ENCODE assay signal across 24 cellular contexts in the genomic region with DNA sequence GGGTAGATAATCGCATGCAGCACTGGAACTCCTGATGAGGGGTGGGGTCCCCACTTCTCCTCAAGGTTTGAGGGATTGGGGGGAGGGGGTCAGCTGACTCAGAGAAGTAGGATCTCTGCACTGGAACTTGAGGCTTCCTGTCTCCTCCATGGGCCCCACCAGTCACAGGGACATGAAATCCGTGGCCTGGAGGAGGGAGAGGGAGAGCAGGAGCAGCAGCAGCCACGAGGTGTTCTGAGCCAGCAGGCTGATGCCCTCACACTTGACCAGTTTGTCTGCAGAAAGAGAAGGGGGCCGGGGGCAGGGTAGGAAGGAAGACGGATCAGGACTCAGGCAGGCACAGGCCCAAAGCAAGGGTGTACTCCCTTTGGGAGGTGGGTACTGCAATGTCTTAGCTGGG. TPM values are rescaled to one million over a fixed set of nuclear protein-coding genes. Genes with fewer than 3 reads are reported as not detected.
A peak's percentile ranks its signal among the peaks of the same experiment; 100 is the strongest.
DNase-seq lines count a peak whose midpoint lies in the region; ATAC-seq, FAIRE-seq and TF ChIP-seq lines count a peak whose summit lies in the region.
"Had no signal": no experiment of that assay in that cellular context is flagged by ENCODE, and none has a peak within 500 bp of the region (broad histone marks: within the 10 kb centered on the region; RNA-seq: fewer than 3 reads in every experiment).

No MANE protein-coding gene starts in this region.

- no peak for TF ChIP-seq EP300 in H1 (IDR thresholded peaks at IDR 0.05; ENCODE audit: borderline replicate concordance in 1 of 2, low read depth in 2 of 2, low read length in 2 of 2)

- dilution Hi-C loops in IMR-90 (cut with HindIII; ENCODE audit: low sequenced_read_pairs, unreplicated experiment), result no loop called here

- H3K23me2 ChIP-seq in H1 (ENCODE audit: low read depth, low read length), result peaks cover 12% of the 10 kb centered on the region

- H4K91ac ChIP-seq in IMR-90 (ENCODE audit: insufficient read depth, low read depth, low read length), result no peak overlapping the region
- H4K91ac ChIP-seq in H1 (replicated peaks; ENCODE audit: insufficient read length, low read length), result no peak overlapping the region
- no peak overlapping the region for H4K91ac ChIP-seq in neuronal stem cell (ENCODE audit: low read depth, low read length, poor library complexity)

- peaks cover 0 to 36% of the 10 kb centered on the region in 2 experiments; a peak in 2 of 4 replicates for H3K79me2 ChIP-seq in H1 (ENCODE audit: control insufficient read depth in 1 of 2, insufficient read depth in 2 of 2, low read length in 2 of 2)
- H3K79me2 ChIP-seq in PC-9 (ENCODE audit: low read depth), result no peaks in the 10 kb centered on the region

- TF ChIP-seq POLR2A in IMR-90 (IDR thresholded peaks at IDR 0.05; ENCODE audit: low read depth, low read length), result no peak
- no peak; a peak in 1 of 3 replicates for TF ChIP-seq POLR2A in H1 (IDR thresholded peaks at IDR 0.05; ENCODE audit: control extremely low read depth in 1 of 2, low read depth in 2 of 2, low read length in 2 of 2)

- intact Hi-C loops in IMR-90 (cut with micrococcal nuclease) (no loop called here), PC-9 (cut with micrococcal nuclease; ENCODE audit: unreplicated experiment) (no loop called here)

- ATAC-seq in IMR-90 (ENCODE audit: low read depth), result no peak
- no peak for ATAC-seq in GM18502 (IDR thresholded peaks at IDR 0.05; ENCODE audit: poor library complexity, unreplicated experiment)
- ATAC-seq: K562, Panc1 had no signal

- POLR2A ChIA-PET in IMR-90 (lab: Charles Lee; ENCODE audit: unreplicated experiment) (no interaction called here), H1 (lab: Charles Lee; ENCODE audit: partially characterized antibody) (interaction anchor here (0.7 to 6.4 kb wide), 6 partner anchors 8 to 39 kb away, joined by 3 to 50 read pairs (median 14); no protein-coding TSS in a partner anchor), PC-9 (lab: Charles Lee; ENCODE audit: unreplicated experiment) (no interaction called here)

- CTCF ChIA-PET in IMR-90 (lab: Yijun Ruan, JAX), result no interaction called here
- CTCF ChIA-PET in H1 (lab: Charles Lee; ENCODE audit: partially characterized antibody), result interaction anchor here (1.5 kb wide), 1 partner anchor 43 kb away, joined by 7 read pairs; no protein-coding TSS in a partner anchor
- CTCF ChIA-PET in PC-9 (lab: Charles Lee), result no interaction called here

- H4K8ac ChIP-seq in IMR-90 (ENCODE audit: low read depth in 2 of 2, low read length in 2 of 2) (peak overlapping the region in 1 of 2 experiments; percentile 32; a peak in 1 of 4 replicates), H1 (ENCODE audit: extremely low read depth, insufficient read depth, low read length) (no peak overlapping the region), neuronal stem cell (ENCODE audit: low read depth, low read length) (no peak overlapping the region)

- H3K18ac ChIP-seq in IMR-90 (ENCODE audit: low read depth, low read length), result no peak overlapping the region
- no peak overlapping the region for H3K18ac ChIP-seq in H1 (ENCODE audit: extremely low read depth, low read length)
- H3K18ac ChIP-seq in neuronal stem cell (ENCODE audit: low read length), result no peak overlapping the region

- H2BK20ac ChIP-seq in IMR-90 (ENCODE audit: low read depth, low read length) (no peak overlapping the region), H1 (ENCODE audit: low read length) (no peak overlapping the region)

- peak overlapping the region; percentile 20 for H2BK5ac ChIP-seq in IMR-90 (ENCODE audit: low read depth, low read length, poor library complexity, severe bottlenecking)
- peak overlapping the region; percentile 91; the same call in 1 of the 2 replicates for H2BK5ac ChIP-seq in H1 (ENCODE audit: low read depth, low read length)
- H2BK5ac ChIP-seq in neuronal stem cell (ENCODE audit: low read length), result no peak overlapping the region

- H2AK5ac ChIP-seq in IMR-90 (ENCODE audit: low read depth, low read length) (peak overlapping the region; percentile 35; the same call in 1 of the 2 replicates), H1 (ENCODE audit: low read depth, low read length) (no peak overlapping the region), neuronal stem cell (ENCODE audit: low read depth, low read length) (no peak overlapping the region)

- TF ChIP-seq CTCF in GM20000 (IDR thresholded peaks at IDR 0.05; ENCODE audit: extremely low read depth, missing control alignments) (no peak), IMR-90 (conservative IDR thresholded peaks at IDR 0.05; ENCODE audit: low read depth, low read length) (no peak), H1 (IDR thresholded peaks at IDR 0.05; ENCODE audit: control extremely low read depth in 1 of 3, insufficient read depth in 1 of 3, low read depth in 1 of 3, low read length in 3 of 3) (no peak), GM13976 (IDR thresholded peaks at IDR 0.05; ENCODE audit: borderline replicate concordance, control extremely low read depth, extremely low read depth, insufficient read depth, missing control alignments) (no peak), coronary artery (IDR thresholded peaks at IDR 0.05) (no peak), PC-9 (conservative IDR thresholded peaks at IDR 0.05) (no peak)

- no peak for TF ChIP-seq RAD21 in IMR-90 (IDR thresholded peaks at IDR 0.05; ENCODE audit: low read length)
- TF ChIP-seq RAD21 in H1 (IDR thresholded peaks at IDR 0.05 in 1 of 2, conservative IDR thresholded peaks at IDR 0.05 in 1 of 2; ENCODE audit: low read depth in 2 of 2, low read length in 2 of 2), result no peak

- H3K4me3 ChIP-seq in IMR-90 (ENCODE audit: insufficient read depth, low read depth, low read length) (no peak overlapping the region), H1 (ENCODE audit: extremely low read depth in 1 of 4, insufficient read depth in 2 of 4, low read depth in 3 of 4, low read length in 4 of 4) (no peak overlapping the region), neuronal stem cell (ENCODE audit: low read length in 2 of 2) (no peak overlapping the region), coronary artery (no peak overlapping the region), PC-9 (no peak overlapping the region)
- H3K4me3 ChIP-seq: HAP-1, K562 had no signal

- H2AFZ ChIP-seq in IMR-90 (replicated peaks; ENCODE audit: low read length, poor library complexity), result no peak overlapping the region
- no peak overlapping the region for H2AFZ ChIP-seq in H1 (ENCODE audit: low read length)
- H2AFZ ChIP-seq in neuronal stem cell (ENCODE audit: low read length), result no peak overlapping the region
- no peak overlapping the region for H2AFZ ChIP-seq in PC-9

- H3K4ac ChIP-seq in IMR-90 (ENCODE audit: low read depth, low read length) (no peak overlapping the region; the same call in 1 of the 2 replicates), H1 (replicated peaks; ENCODE audit: insufficient read length, low read depth, low read length) (no peak overlapping the region), neuronal stem cell (ENCODE audit: low read length) (no peak overlapping the region)

- peaks cover 26% of the 10 kb centered on the region for H3K36me3 ChIP-seq in IMR-90 (ENCODE audit: control insufficient read depth, insufficient read depth, low read length)
- peaks cover 19 to 28% (median 24%) of the 10 kb centered on the region in 4 experiments for H3K36me3 ChIP-seq in H1 (ENCODE audit: control insufficient read depth in 2 of 4, insufficient read depth in 4 of 4, low read length in 3 of 4)
- H3K36me3 ChIP-seq in neuronal stem cell (replicated peaks in 1 of 2; ENCODE audit: control insufficient read depth in 2 of 2, insufficient read depth in 2 of 2, low read length in 2 of 2), result peaks cover 10 to 16% of the 10 kb centered on the region in 2 donors
- H3K36me3 ChIP-seq in PC-9 (ENCODE audit: low read depth), result no peaks in the 10 kb centered on the region
- H3K36me3 ChIP-seq: HAP-1 had no signal

- H2BK120ac ChIP-seq in IMR-90 (ENCODE audit: low read depth, low read length) (no peak overlapping the region), H1 (replicated peaks; ENCODE audit: low read depth, low read length) (no peak overlapping the region), neuronal stem cell (ENCODE audit: low read depth, low read length) (no peak overlapping the region)

- H3K56ac ChIP-seq in IMR-90 (ENCODE audit: extremely low read depth, insufficient read depth, low read length) (no peak overlapping the region), H1 (replicated peaks; ENCODE audit: insufficient read length, low read depth, low read length) (no peak overlapping the region)

- H3K27me3 ChIP-seq in IMR-90 (ENCODE audit: control insufficient read depth, insufficient read depth, low read length), result no peaks in the 10 kb centered on the region
- no peaks in the 10 kb centered on the region; a peak in 1 of 7 replicates for H3K27me3 ChIP-seq in H1 (replicated peaks in 1 of 4; ENCODE audit: control insufficient read depth in 3 of 4, extremely low read depth in 1 of 4, insufficient read depth in 3 of 4, low read length in 3 of 4)
- H3K27me3 ChIP-seq in neuronal stem cell (ENCODE audit: control insufficient read depth in 3 of 3, insufficient read depth in 3 of 3, low read depth in 1 of 3, low read length in 3 of 3), result peaks cover 0 to 23% (median 0%) of the 10 kb centered on the region in 3 experiments
- H3K27me3 ChIP-seq in PC-9 (ENCODE audit: insufficient read depth, low read depth), result no peaks in the 10 kb centered on the region

- 80% methylated on average over 1 of the region's 5 CpGs; no CpG with 5 or more reads in 1 of the 2 experiments for WGBS in IMR-90 (ENCODE audit: extremely low coverage in 2 of 2, insufficient read length in 1 of 2), 2 experiments
- WGBS in H1 (ENCODE audit: extremely low coverage in 1 of 2, insufficient coverage in 1 of 2, insufficient read length in 1 of 2, insufficient replicate concordance in 2 of 2, low coverage in 1 of 2, low lambda C conversion rate in 2 of 2, missing lambda C conversion rate in 1 of 2), 2 experiments, result 85% methylated on average over 5 of the region's 5 CpGs; no CpG with 5 or more reads in 1 of the 2 experiments
- WGBS in neuronal stem cell (ENCODE audit: extremely low coverage in 2 of 2, insufficient read length in 2 of 2, insufficient replicate concordance in 1 of 2), 2 donors, result no CpG with 5 or more reads among the region's 5 CpGs

- no peak for FAIRE-seq in H1 (lab: Jason Lieb, UNC)
- FAIRE-seq: K562 had no signal

- DNase-seq in GM20000 (ENCODE audit: low spot score), result peak; percentile 1
- no peak for DNase-seq in IMR-90
- DNase-seq in H1 (ENCODE audit: low read depth in 1 of 2, low spot score in 2 of 2), result no peak
- no peak for DNase-seq in neuronal stem cell (ENCODE audit: low spot score)
- DNase-seq in GM13976 (ENCODE audit: low spot score), result no peak
- no peak for DNase-seq in coronary artery (ENCODE audit: low spot score)
- DNase-seq in PC-9, result no peak
- DNase-seq: Calu3; CD8-positive, alpha-beta memory T cell; DMS153; NCI-H1092 treated with DMSO at 0.1 percent for 48 hours; NCI-H146; NCI-H2029 treated with DMSO at 0.1 percent for 48 hours; NCI-H226; NCI-H510A treated with DMSO at 0.1 percent for 48 hours; NCI-H748 treated with DMSO at 0.1 percent for 48 hours; NK-92 treated with Interleukin-12 subunit alpha and Interleukin-12 subunit beta, amount 100 ng/mL, for 24 hours; SIG-M5 had no signal

- no peak overlapping the region for H3K4me2 ChIP-seq in IMR-90 (ENCODE audit: low read depth, low read length)
- no peak overlapping the region for H3K4me2 ChIP-seq in H1 (ENCODE audit: insufficient read depth in 1 of 2, low read depth in 2 of 2, low read length in 2 of 2)
- no peak overlapping the region for H3K4me2 ChIP-seq in neuronal stem cell (ENCODE audit: insufficient read depth, low read length, poor library complexity, severe bottlenecking)
- H3K4me2 ChIP-seq in PC-9, result no peak overlapping the region

- H3K9ac ChIP-seq in IMR-90 (ENCODE audit: low read depth, low read length) (no peak overlapping the region), H1 (replicated peaks in 1 of 4; ENCODE audit: extremely low read depth in 1 of 4, low read depth in 3 of 4, low read length in 3 of 4) (no peak overlapping the region; a peak in 1 of 7 replicates), neuronal stem cell (ENCODE audit: low read depth, low read length, poor library complexity) (no peak overlapping the region)

- H3K9me1 ChIP-seq in IMR-90 (ENCODE audit: insufficient read depth, low read length), result peaks cover 42% of the 10 kb centered on the region

- no peak overlapping the region for H2BK15ac ChIP-seq in IMR-90 (ENCODE audit: low read depth, low read length)
- no peak overlapping the region for H2BK15ac ChIP-seq in H1 (ENCODE audit: low read length)
- no peak overlapping the region for H2BK15ac ChIP-seq in neuronal stem cell (ENCODE audit: low read length)

- H2BK12ac ChIP-seq in H1 (ENCODE audit: low read depth, low read length) (0 out of 2 replicates have a peak overlapping the region, but pooled peaks have one; percentile 83), neuronal stem cell (ENCODE audit: low read length) (no peak overlapping the region)

- H3K23ac ChIP-seq in IMR-90 (ENCODE audit: low read depth, low read length) (no peak overlapping the region), H1 (ENCODE audit: insufficient read length) (no peak overlapping the region), neuronal stem cell (ENCODE audit: low read depth, low read length, poor library complexity) (peak overlapping the region; percentile 39)

- H3F3A ChIP-seq in PC-9 (ENCODE audit: insufficient read depth, low read depth), result no peaks in the 10 kb centered on the region

- no peaks in the 10 kb centered on the region for H3K9me2 ChIP-seq in PC-9 (ENCODE audit: insufficient read depth)

- H2AK9ac ChIP-seq in IMR-90 (replicated peaks; ENCODE audit: low read depth, low read length, poor library complexity), result no peak overlapping the region

- H3K14ac ChIP-seq in IMR-90 (replicated peaks; ENCODE audit: low read depth, low read length) (no peak overlapping the region), H1 (ENCODE audit: insufficient read length) (no peak overlapping the region), neuronal stem cell (ENCODE audit: low read length) (no peak overlapping the region)

- H4K5ac ChIP-seq in IMR-90 (ENCODE audit: low read depth, low read length), result no peak overlapping the region
- no peak overlapping the region for H4K5ac ChIP-seq in H1 (ENCODE audit: insufficient read length, low read depth, low read length)

- H3K27ac ChIP-seq in IMR-90 (ENCODE audit: insufficient read depth, low read length) (no peak overlapping the region), H1 (ENCODE audit: low read depth, low read length) (no peak overlapping the region), neuronal stem cell (replicated peaks; ENCODE audit: low read length) (no peak overlapping the region), coronary artery (no peak overlapping the region), PC-9 (no peak overlapping the region)
- H3K27ac ChIP-seq: C4-2B had no signal

- H3K79me1 ChIP-seq in IMR-90 (ENCODE audit: low read depth in 1 of 2, low read length in 2 of 2) (peaks cover 20 to 59% of the 10 kb centered on the region in 2 experiments), H1 (ENCODE audit: low read depth, low read length) (peaks cover 22% of the 10 kb centered on the region), neuronal stem cell (ENCODE audit: low read depth, low read length) (peaks cover 8% of the 10 kb centered on the region)

- no peaks in the 10 kb centered on the region for H3K9me3 ChIP-seq in IMR-90 (ENCODE audit: control insufficient read depth, insufficient read depth, low read length)
- H3K9me3 ChIP-seq in H1 (ENCODE audit: insufficient read depth in 2 of 2, low read depth in 1 of 2, low read length in 1 of 2), result no peaks in the 10 kb centered on the region
- no peaks in the 10 kb centered on the region for H3K9me3 ChIP-seq in neuronal stem cell (replicated peaks in 1 of 2; ENCODE audit: control insufficient read depth in 2 of 2, insufficient read depth in 1 of 2, low read depth in 1 of 2, low read length in 2 of 2)
- no peaks in the 10 kb centered on the region for H3K9me3 ChIP-seq in PC-9 (ENCODE audit: insufficient read depth, low read depth)
- H3K9me3 ChIP-seq: HAP-1 had no signal

- BruUV-seq in IMR-90 (replicated peaks; lab: Mats Ljungman, UMichigan) (no TSS peak), PC-9 (replicated peaks; lab: Mats Ljungman, UMichigan) (no TSS peak)

- H4K20me1 ChIP-seq in IMR-90 (ENCODE audit: insufficient read depth, low read length), result peaks cover 50% of the 10 kb centered on the region
- H4K20me1 ChIP-seq in H1 (replicated peaks in 1 of 2; ENCODE audit: control insufficient read depth in 1 of 2, insufficient read depth in 2 of 2, low read length in 2 of 2), result peaks cover 6 to 19% of the 10 kb centered on the region in 2 experiments
- no peaks in the 10 kb centered on the region for H4K20me1 ChIP-seq in PC-9 (ENCODE audit: insufficient read depth)

- in situ Hi-C loops in IMR-90 (cut with MboI; ENCODE audit: low sequenced_read_pairs) (no loop called here), GM13976 (cut with MboI; ENCODE audit: low sequenced_read_pairs, unreplicated experiment) (no loop called here)

- H3K4me1 ChIP-seq in IMR-90 (ENCODE audit: control insufficient read depth, insufficient read depth, low read length) (peaks cover 26% of the 10 kb centered on the region), H1 (replicated peaks in 1 of 4; ENCODE audit: control insufficient read depth in 3 of 4, insufficient read depth in 4 of 4, low read length in 3 of 4) (peaks cover 12 to 33% (median 25%) of the 10 kb centered on the region in 4 experiments), neuronal stem cell (ENCODE audit: control insufficient read depth in 2 of 2, insufficient read depth in 1 of 2, low read depth in 1 of 2, low read length in 2 of 2) (peaks cover 14 to 16% of the 10 kb centered on the region in 2 donors), PC-9 (replicated peaks; ENCODE audit: insufficient read depth) (0 out of 2 replicates have a peak, but pooled peaks cover 3% of the 10 kb centered on the region)
- H3K4me1 ChIP-seq: HAP-1 had no signal

RNA-seq across cellular contexts. Expression of a gene that starts 3.7 kb away (rescaled TPM):
- total RNA-seq in IMR-90 (2012; rRNA removed) (703 and 816 TPM in 2 replicates), PC-9 (2021) (not detected in 2 replicates)
- polyA plus RNA-seq in IMR-90 (2012; rRNA removed) (1,657 and 2,603 TPM in 2 replicates), H1 (2011; rRNA removed) (2,050 and 2,479 TPM in 2 replicates)
- 329 and 2,274 TPM in 2 replicates for polyA plus RNA-seq in IMR-90 (2012; cell fraction: cytosol; rRNA removed)
- polyA plus RNA-seq in IMR-90 (2012; cell fraction: nucleus; rRNA removed; ENCODE audit: low replicate concordance), result 846 and 954 TPM in 2 replicates
- total RNA-seq in H1 (2021; fragmentation: NEBNext Ultra II Directional; extraction: Animal tissue kit (Norgen Biotek cat#: 25700)), result 259 and 286 TPM in 2 replicates
- polyA plus RNA-seq in H1 (2011; cell fraction: cytosol; rRNA removed), result 1,448 TPM
- 660 TPM for polyA plus RNA-seq in H1 (2011; cell fraction: nucleus; rRNA removed)
- polyA plus RNA-seq in H1 (2012, experiment 1 of 2), result 327 to 599 TPM (median 496 TPM) in 4 replicates
- 595 TPM for polyA plus RNA-seq in H1 (2012, experiment 2 of 2)
- polyA plus RNA-seq in H1 (2013, experiment 1 of 2), result 909 TPM
- 1,095 TPM for polyA plus RNA-seq in H1 (2013, experiment 2 of 2)
- polyA minus RNA-seq in H1 (2011; rRNA and poly(A)+ RNA removed), result 708 and 816 TPM in 2 replicates
- polyA minus RNA-seq in H1 (2011; cell fraction: cytosol; rRNA and poly(A)+ RNA removed), result 233 TPM
- 264 TPM for polyA minus RNA-seq in H1 (2011; cell fraction: nucleus; rRNA and poly(A)+ RNA removed)
- 85.1 TPM for polyA plus RNA-seq in neuronal stem cell (2013, experiment 1 of 2)
- polyA plus RNA-seq in neuronal stem cell (2013, experiment 2 of 2), result 84.3 TPM
- total RNA-seq: Calu3 had no signal
- polyA plus RNA-seq: CD8-positive, alpha-beta memory T cell; K562 had no signal

RNA-seq across cellular contexts. Expression of a gene that starts 37.8 kb away (rescaled TPM):
- total RNA-seq in IMR-90 (2012; rRNA removed) (under 0.01 and 0.18 TPM in 2 replicates), PC-9 (2021) (2.1 and 2.7 TPM in 2 replicates)
- polyA plus RNA-seq in IMR-90 (2012; rRNA removed) (0.63 and 0.79 TPM in 2 replicates), H1 (2011; rRNA removed) (2.2 and 3.9 TPM in 2 replicates)
- 0.25 and 0.74 TPM in 2 replicates for polyA plus RNA-seq in IMR-90 (2012; cell fraction: cytosol; rRNA removed)
- 1.8 and 3.1 TPM in 2 replicates for polyA plus RNA-seq in IMR-90 (2012; cell fraction: nucleus; rRNA removed; ENCODE audit: low replicate concordance)
- total RNA-seq in H1 (2021; fragmentation: NEBNext Ultra II Directional; extraction: Animal tissue kit (Norgen Biotek cat#: 25700)), result 6.9 and 8.5 TPM in 2 replicates
- polyA plus RNA-seq in H1 (2011; cell fraction: cytosol; rRNA removed), result 2.1 TPM
- 3.5 TPM for polyA plus RNA-seq in H1 (2011; cell fraction: nucleus; rRNA removed)
- 5.3 to 6.6 TPM (median 5.9 TPM) in 4 replicates for polyA plus RNA-seq in H1 (2012, experiment 1 of 2)
- polyA plus RNA-seq in H1 (2012, experiment 2 of 2), result 5.0 TPM
- 4.6 TPM for polyA plus RNA-seq in H1 (2013, experiment 1 of 2)
- 4.3 TPM for polyA plus RNA-seq in H1 (2013, experiment 2 of 2)
- polyA minus RNA-seq in H1 (2011; rRNA and poly(A)+ RNA removed), result 7.0 and 7.9 TPM in 2 replicates
- polyA minus RNA-seq in H1 (2011; cell fraction: cytosol; rRNA and poly(A)+ RNA removed), result 4.6 TPM
- polyA minus RNA-seq in H1 (2011; cell fraction: nucleus; rRNA and poly(A)+ RNA removed), result 7.3 TPM
- polyA plus RNA-seq in neuronal stem cell (2013, experiment 1 of 2), result 4.2 TPM
- 4.4 TPM for polyA plus RNA-seq in neuronal stem cell (2013, experiment 2 of 2)
- total RNA-seq: A172 had no signal
- polyA plus RNA-seq: CD8-positive, alpha-beta memory T cell had no signal

Comparison
In these comparisons a context has a peak if more than half of its experiments do, and no peak if none do; other contexts are left out.
1. RNA of a gene that starts 3.7 kb away (total RNA-seq): 703 to 816 TPM in IMR-90 and 259 to 286 TPM in H1; not detected in PC-9; every median in the first group is over 100 times any median in the second.